10 cellular contexts compared by ENCODE assay signal in genomic region chr11:6647282-6647679, GRCh38. TPM values are rescaled to one million over a fixed set of nuclear protein-coding genes. Genes with fewer than 3 reads are reported as not detected.
A peak's percentile ranks its signal among the peaks of the same experiment; 100 is the strongest.
DNase-seq lines count a peak whose midpoint lies in the region; ATAC-seq, FAIRE-seq and TF ChIP-seq lines count a peak whose summit lies in the region.
"Had no signal": no experiment of that assay in that cellular context is flagged by ENCODE, and none has a peak within 500 bp of the region (broad histone marks: within the 10 kb centered on the region; RNA-seq: fewer than 3 reads in every experiment).

No MANE protein-coding gene starts in this region.

- no peak overlapping the region for H3K4me3 ChIP-seq in cardiac fibroblast (replicated peaks in 1 of 2; ENCODE audit: low read depth in 2 of 2, low read length in 2 of 2)
- no peak overlapping the region for H3K4me3 ChIP-seq in kidney (ENCODE audit: low read length in 2 of 2)
- H3K4me3 ChIP-seq in spleen = peak overlapping the region in 1 of 8 donors; percentile 24
- no peak overlapping the region for H3K4me3 ChIP-seq in small intestine (ENCODE audit: low read depth in 1 of 2, low read length in 2 of 2)

- TF ChIP-seq POLR2A in spleen (IDR thresholded peaks at IDR 0.05) = no peak

- peak; percentile 7 for ATAC-seq in GM19328 (IDR thresholded peaks at IDR 0.05; ENCODE audit: unreplicated experiment)

- intact Hi-C loops in kidney (cut with DNase I) (no loop called here), spleen (cut with DNase I; ENCODE audit: low total_unique reads) (no loop called here)

- in situ Hi-C loops in ACHN (cut with HindIII; ENCODE audit: low pct_ligation_motif_present, low pct_unique_long_range_greater_than_20kb, low sequenced_read_pairs) = no loop called here

- H3K36me3 ChIP-seq in kidney (ENCODE audit: control insufficient read depth in 1 of 2, insufficient read depth in 2 of 2, low read length in 2 of 2) (no peaks in the 10 kb centered on the region), spleen (no peaks in the 10 kb centered on the region), small intestine (ENCODE audit: control insufficient read depth in 2 of 2, insufficient read depth in 2 of 2, low read length in 2 of 2) (no peaks in the 10 kb centered on the region)

- H3K27ac ChIP-seq in kidney (ENCODE audit: low read depth in 2 of 2, low read length in 2 of 2) (peak overlapping the region; percentile 53 to 62), spleen (peak overlapping the region; percentile 59 to 89 (median 76)), small intestine (ENCODE audit: low read depth in 1 of 2, low read length in 1 of 2) (peak overlapping the region in 1 of 2 donors; percentile 78)

- H3K9ac ChIP-seq in kidney (ENCODE audit: low read length in 2 of 2) = no peak overlapping the region

- H3K27me3 ChIP-seq in spleen (replicated peaks in 1 of 7) = no peaks in the 10 kb centered on the region
- H3K27me3 ChIP-seq in small intestine (ENCODE audit: control insufficient read depth in 2 of 2, insufficient read depth in 2 of 2, low read length in 2 of 2) = no peaks in the 10 kb centered on the region

- no peaks in the 10 kb centered on the region for H3K9me3 ChIP-seq in kidney (ENCODE audit: control insufficient read depth in 1 of 2, low read length in 2 of 2)
- no peaks in the 10 kb centered on the region for H3K9me3 ChIP-seq in spleen
- no peaks in the 10 kb centered on the region for H3K9me3 ChIP-seq in small intestine (ENCODE audit: control insufficient read depth, low read depth)

- FAIRE-seq in kidney (lab: Jason Lieb, UNC) = no peak
- no peak for FAIRE-seq in small intestine (lab: Jason Lieb, UNC)

- H3K4me1 ChIP-seq in kidney (ENCODE audit: control insufficient read depth in 1 of 2, insufficient read depth in 1 of 2, low read depth in 1 of 2, low read length in 2 of 2) (peaks cover 0 to 18% of the 10 kb centered on the region in 2 donors), spleen (peaks cover 40 to 85% (median 52%) of the 10 kb centered on the region in 6 donors), small intestine (ENCODE audit: control insufficient read depth in 2 of 2, insufficient read depth in 1 of 2, low read depth in 1 of 2, low read length in 1 of 2) (peaks cover 0 to 6% of the 10 kb centered on the region in 2 donors)

- WGBS in spleen, 5 donors = 35 to 47% (median 40%) methylated on average over 5 of the region's 5 CpGs
- WGBS in small intestine, 3 donors = 43 to 67% (median 61%) methylated on average over 5 of the region's 5 CpGs

- DNase-seq in cardiac fibroblast (ENCODE audit: low read depth in 2 of 2) = peak; percentile 48 to 52
- DNase-seq in kidney = peak; percentile 67
- no peak for DNase-seq in spleen
- no peak for DNase-seq in small intestine
- no peak for DNase-seq in SIG-M5 treated with dmso at 0.1 percent for 504 hours (lab: John Stamatoyannopoulos, UW; ENCODE audit: unreplicated experiment)
- no peak for DNase-seq in ACHN
- DNase-seq in DMS153 treated with DMSO at 0.1 percent for 48 hours (lab: John Stamatoyannopoulos, UW; ENCODE audit: unreplicated experiment) = no peak
- DNase-seq: NCI-H1105 treated with DMSO at 0.1 percent for 48 hours, trophoblast cell had no signal

- TF ChIP-seq CTCF in cardiac fibroblast (IDR thresholded peaks at IDR 0.05; ENCODE audit: low read depth, low read length) (no peak), kidney (IDR thresholded peaks at IDR 0.05; ENCODE audit: borderline replicate concordance, extremely low read depth, insufficient read depth) (no peak), spleen (IDR thresholded peaks at IDR 0.05 in 8 of 11, conservative IDR thresholded peaks at IDR 0.05 in 3 of 11) (no peak)

RNA-seq across cellular contexts. Expression of gene DCHS1, which starts 8.3 kb away (rescaled TPM):
- total RNA-seq in kidney (17.0 TPM), spleen (10 to 100 TPM; 29.8 to 58.8 (median 43.4) TPM)
- polyA plus RNA-seq in kidney (ENCODE audit: insufficient read depth, low read depth, low replicate concordance) (2.4 TPM), spleen (1 to 10 TPM; 1.9 to 7.6 (median 3.1) TPM), small intestine (1 to 10 TPM in 1 of 3 donors, under 1 TPM in 2; under 0.01 to 7.0 (median 0.27) TPM)

RNA-seq across cellular contexts. Expression of gene TPP1, which starts 28.1 kb away (rescaled TPM):
- total RNA-seq in kidney (84.2 TPM), spleen (100 to 1,000 TPM; 159 to 306 (median 232) TPM)
- polyA plus RNA-seq in kidney (ENCODE audit: insufficient read depth, low read depth, low replicate concordance) (115 TPM), spleen (10 to 100 TPM; 54.9 to 61.6 (median 60.6) TPM), small intestine (10 to 100 TPM; 25.4 to 43.9 (median 25.5) TPM)

RNA-seq across cellular contexts. Expression of gene TAF10, which starts 35.3 kb away (rescaled TPM):
- 136 TPM for total RNA-seq in kidney
- polyA plus RNA-seq in kidney (ENCODE audit: insufficient read depth, low read depth, low replicate concordance) = 250 TPM
- total RNA-seq in spleen = 100 to 1,000 TPM; 133 to 159 (median 148) TPM
- polyA plus RNA-seq in spleen = 100 to 1,000 TPM; 103 to 151 (median 140) TPM
- polyA plus RNA-seq in small intestine = 100 to 1,000 TPM in 2 of 3 donors, 10 to 100 TPM in 1; 62.6 to 133 (median 114) TPM

RNA-seq across cellular contexts. Expression of gene MRPL17, which starts 35.9 kb away (rescaled TPM):
- total RNA-seq in kidney (44.0 TPM), spleen (10 to 100 TPM; 31.1 to 74.7 (median 41.1) TPM)
- polyA plus RNA-seq in kidney (ENCODE audit: insufficient read depth, low read depth, low replicate concordance) (121 TPM), spleen (10 to 100 TPM; 41.7 to 70.2 (median 52.9) TPM), small intestine (10 to 100 TPM; 17.8 to 49.4 (median 19.0) TPM)

RNA-seq across cellular contexts. Expression of gene ILK, which starts 43.7 kb away (rescaled TPM):
- total RNA-seq in kidney (170 TPM), spleen (100 to 1,000 TPM; 122 to 194 (median 141) TPM)
- polyA plus RNA-seq in kidney (ENCODE audit: insufficient read depth, low read depth, low replicate concordance) (149 TPM), spleen (100 to 1,000 TPM in 1 of 3 donors, 10 to 100 TPM in 2; 71.4 to 108 (median 76.5) TPM), small intestine (10 to 100 TPM; 73.9 to 97.3 (median 88.9) TPM)

Comparison
In these comparisons a context has a peak if more than half of its experiments do, and no peak if none do; other contexts are left out.
1. DNase-seq: peak in cardiac fibroblast (2 of 2) and kidney (single experiment); none in spleen (single experiment), small intestine (single experiment), SIG-M5 treated with dmso at 0.1 percent for 504 hours (single experiment), ACHN (single experiment) and DMS153 treated with DMSO at 0.1 percent for 48 hours (single experiment).